17 cellular contexts compared by ENCODE assay signal in the genomic region with DNA sequence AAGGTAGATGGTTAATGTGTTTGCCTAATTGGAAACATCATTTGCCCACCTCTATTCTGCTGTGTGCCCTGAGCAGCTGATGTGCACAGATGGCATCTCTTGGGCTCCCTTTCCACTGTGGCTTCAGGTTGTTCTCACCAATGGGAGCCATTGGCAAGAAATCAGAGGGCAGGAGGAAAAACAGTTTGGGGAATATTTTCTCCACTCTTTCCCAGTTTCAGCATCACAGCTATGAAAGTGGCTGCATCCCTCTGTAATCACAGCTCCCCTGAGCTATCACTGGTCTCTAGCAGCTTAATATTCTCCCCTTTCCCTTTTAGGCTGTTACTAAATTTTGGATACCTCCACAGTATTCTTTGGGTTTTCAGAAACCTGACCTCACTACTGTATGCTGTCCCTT.
DNase-seq lines count a peak whose midpoint lies in the region; ATAC-seq, FAIRE-seq and TF ChIP-seq lines count a peak whose summit lies in the region.
"Had no signal": no experiment of that assay in that cellular context is flagged by ENCODE, and none has a peak within 500 bp of the region (broad histone marks: within the 10 kb centered on the region; RNA-seq: fewer than 3 reads in every experiment).

No MANE protein-coding gene starts in this region.

- DNase-seq in NCI-H524 (lab: John Stamatoyannopoulos, UW): peak; percentile 12 to 66
- DNase-seq in NCI-H524 treated with DMSO at 0.1 percent for 48 hours (lab: John Stamatoyannopoulos, UW): no peak
- DNase-seq in NCI-H1694 treated with DMSO at 0.1 percent for 48 hours (lab: John Stamatoyannopoulos, UW): peak; percentile 80
- peak; percentile 85 for DNase-seq in NCI-H69 (lab: John Stamatoyannopoulos, UW)
- no peak for DNase-seq in D721Med (ENCODE audit: insufficient read length, low spot score)
- DNase-seq in ascending aorta (ENCODE audit: low spot score in 2 of 2): no peak
- DNase-seq in T-helper 2 cell: no peak
- DNase-seq: 8988T; AML-193; CD4-positive, CD25-positive, alpha-beta regulatory T cell; GOT3; H9 had no signal

- H3K9me3 ChIP-seq in ascending aorta: no peaks in the 10 kb centered on the region
- H3K9me3 ChIP-seq: BLaER1 had no signal

- H3K27me3 ChIP-seq in ascending aorta: no peaks in the 10 kb centered on the region
- H3K27me3 ChIP-seq: BLaER1 had no signal

- no peak for TF ChIP-seq CTCF in D721Med (IDR thresholded peaks at IDR 0.05; ENCODE audit: insufficient read depth, missing control alignments)
- TF ChIP-seq CTCF in ascending aorta (IDR thresholded peaks at IDR 0.05): no peak

- no peaks in the 10 kb centered on the region for H3K4me1 ChIP-seq in ascending aorta
- H3K4me1 ChIP-seq: BLaER1 had no signal

- FAIRE-seq in D721Med (lab: Jason Lieb, UNC): no peak
- FAIRE-seq: GM12878, HepG2, HTR-8/SVneo had no signal

- intact Hi-C loops in ascending aorta (cut with DNase I): no loop called here

- no peaks in the 10 kb centered on the region for H3K36me3 ChIP-seq in ascending aorta
- H3K36me3 ChIP-seq: BLaER1 had no signal

- H3K4me3 ChIP-seq in ascending aorta: no peak overlapping the region
- H3K4me3 ChIP-seq: BLaER1, GM12878 had no signal

- no peak for ATAC-seq in HG02678 (IDR thresholded peaks at IDR 0.05; ENCODE audit: unreplicated experiment)
- ATAC-seq: GM12878, HepG2 had no signal

- H3K27ac ChIP-seq in ascending aorta: no peak overlapping the region
- H3K27ac ChIP-seq: BLaER1 had no signal

Comparison
In these comparisons a context has a peak if more than half of its experiments do, and no peak if none do; other contexts are left out.
1. DNase-seq: peak in NCI-H524 (2 of 2), NCI-H1694 treated with DMSO at 0.1 percent for 48 hours (single experiment) and NCI-H69 (single experiment); none in NCI-H524 treated with DMSO at 0.1 percent for 48 hours (single experiment), D721Med (single experiment), ascending aorta (0 of 2) and T-helper 2 cell (0 of 5).